ENCODE assay signal across 8 cellular contexts in genomic region chr1:243253927-243254232, GRCh38. TPM values are rescaled to one million over a fixed set of nuclear protein-coding genes. Genes with fewer than 3 reads are reported as not detected.
A peak's percentile ranks its signal among the peaks of the same experiment; 100 is the strongest.
DNase-seq lines count a peak whose midpoint lies in the region; ATAC-seq, FAIRE-seq and TF ChIP-seq lines count a peak whose summit lies in the region.

No MANE protein-coding gene starts in this region.

- H3K27ac ChIP-seq in GM12878 (ENCODE audit: control insufficient read depth, insufficient read depth) (peak overlapping the region; percentile 95), mesenchymal stem cell (ENCODE audit: low read length, poor library complexity, severe bottlenecking) (peak overlapping the region; percentile 86)

- H4K8ac ChIP-seq in mesenchymal stem cell (ENCODE audit: low read length): no peak overlapping the region

- in situ Hi-C loops in HAP-1 (cut with MboI; ENCODE audit: low sequenced_read_pairs): no loop called here
- in situ Hi-C loops in GM12878 (cut with MboI): no loop called here

- H3K4me1 ChIP-seq in HAP-1: peaks cover 28% of the 10 kb centered on the region
- peaks cover 5% of the 10 kb centered on the region; the same call in 1 of the 2 replicates for H3K4me1 ChIP-seq in GM12878 (ENCODE audit: control insufficient read depth, insufficient read depth, low read length)
- peaks cover 3% of the 10 kb centered on the region for H3K4me1 ChIP-seq in mesenchymal stem cell (ENCODE audit: control insufficient read depth, insufficient read depth, low read depth, low read length)

- ATAC-seq in GM12878 (no peak), HG02571 (IDR thresholded peaks at IDR 0.05; ENCODE audit: unreplicated experiment) (no peak)

- no peak overlapping the region for H2AFZ ChIP-seq in GM12878 (ENCODE audit: control insufficient read depth, low read depth, low read length)
- no peak overlapping the region for H2AFZ ChIP-seq in mesenchymal stem cell (ENCODE audit: low read depth, low read length)

- no peak overlapping the region for H3K14ac ChIP-seq in mesenchymal stem cell (ENCODE audit: low read length in 2 of 2)

- intact Hi-C loops in GM12878 (cut with micrococcal nuclease; ENCODE audit: unreplicated experiment): loop anchor here (2.0 kb wide), 1 partner anchor 61 kb away; no protein-coding TSS in a partner anchor

- H3K4ac ChIP-seq in mesenchymal stem cell (ENCODE audit: low read depth in 1 of 2, low read length in 2 of 2): no peak overlapping the region

- no peak for TF ChIP-seq POLR2A in GM12878 (IDR thresholded peaks at IDR 0.05; ENCODE audit: low read depth, low read length)

- H3K79me1 ChIP-seq in mesenchymal stem cell (replicated peaks; ENCODE audit: low read length, poor library complexity, severe bottlenecking): no peaks in the 10 kb centered on the region

- H3K36me3 ChIP-seq in HAP-1 (replicated peaks) (no peaks in the 10 kb centered on the region), GM12878 (ENCODE audit: control insufficient read depth in 2 of 2, insufficient read depth in 2 of 2, low read length in 1 of 2) (no peaks in the 10 kb centered on the region; a peak in 1 of 4 replicates), mesenchymal stem cell (ENCODE audit: control insufficient read depth in 1 of 2, insufficient read depth in 2 of 2, low read depth in 1 of 2, low read length in 2 of 2) (peaks cover 0 to 9% of the 10 kb centered on the region in 2 experiments)

- RAD21 ChIA-PET in GM12878 (lab: Charles Lee; ENCODE audit: unreplicated experiment): interaction anchor here (3.0 kb wide), 1 partner anchor 60 kb away, joined by 39 read pairs; no protein-coding TSS in a partner anchor

- FAIRE-seq in GM12878 (lab: Jason Lieb, UNC): no peak

- TF ChIP-seq EP300 in GM12878 (IDR thresholded peaks at IDR 0.05; ENCODE audit: borderline replicate concordance in 1 of 2, control insufficient read depth in 1 of 2, low read depth in 2 of 2, low read length in 2 of 2): no peak

- no peak overlapping the region for H3K18ac ChIP-seq in mesenchymal stem cell (ENCODE audit: low read depth in 1 of 2, low read length in 2 of 2)

- H3K79me2 ChIP-seq in GM12878 (ENCODE audit: control insufficient read depth, insufficient read depth, low read length): peaks cover 79% of the 10 kb centered on the region

- H2AK5ac ChIP-seq in mesenchymal stem cell (ENCODE audit: low read length, severe bottlenecking): no peak overlapping the region

- CTCF ChIA-PET in GM12878 (lab: Yijun Ruan, JAX): interaction anchor here (1.3 to 1.5 kb wide), 2 partner anchors 12 to 24 kb away, joined by 3 to 4 read pairs; no protein-coding TSS in a partner anchor

- TF ChIP-seq CTCF in AG09309 (IDR thresholded peaks at IDR 0.05; ENCODE audit: control insufficient read depth, insufficient read depth, low read depth, low read length, missing control alignments) (no peak), GM12878 (IDR thresholded peaks at IDR 0.05 in 2 of 3, conservative IDR thresholded peaks at IDR 0.05 in 1 of 3; ENCODE audit: control insufficient read depth in 2 of 3, extremely low read depth in 1 of 3, insufficient read depth in 1 of 3, low read depth in 3 of 3, low read length in 3 of 3) (no peak)

- no peak for DNase-seq in AG09309 (ENCODE audit: low read depth)
- DNase-seq in HAP-1 (ENCODE audit: low spot score in 2 of 2): peak in 1 of 2 experiments; percentile 21
- no peak for DNase-seq in GM12878 (ENCODE audit: low read depth, low spot score)
- DNase-seq in mesenchymal stem cell: no peak
- DNase-seq in SW 1271 (lab: John Stamatoyannopoulos, UW): no peak
- DNase-seq in germinal center (ENCODE audit: low spot score): no peak
- DNase-seq in HuH-7.5 (ENCODE audit: low spot score): no peak

- 1% methylated on average over 4 of the region's 4 CpGs for WGBS in GM12878 (ENCODE audit: insufficient coverage, insufficient replicate concordance, low lambda C conversion rate, missing lambda C conversion rate)
- 1% methylated on average over 4 of the region's 4 CpGs for WGBS in mesenchymal stem cell

- SMC1A ChIA-PET in GM12878 (lab: Charles Lee; ENCODE audit: uncharacterized antibody, unreplicated experiment): interaction anchor here (0.9 to 6.0 kb wide), 7 partner anchors 15 to 60 kb away, joined by 3 to 43 read pairs (median 4); no protein-coding TSS in a partner anchor

- no TSS peak for BruUV-seq in GM12878 (replicated peaks; lab: Mats Ljungman, UMichigan)

- H2BK120ac ChIP-seq in mesenchymal stem cell (ENCODE audit: low read depth, low read length): no peak overlapping the region

- H3K9ac ChIP-seq in GM12878 (ENCODE audit: control insufficient read depth, insufficient read depth, low read length): peak overlapping the region; percentile 54
- H3K9ac ChIP-seq in mesenchymal stem cell (ENCODE audit: low read length): peak overlapping the region; percentile 92

- H4K20me1 ChIP-seq in GM12878 (ENCODE audit: control insufficient read depth, insufficient read depth): no peaks in the 10 kb centered on the region

- H2BK5ac ChIP-seq in mesenchymal stem cell (ENCODE audit: low read depth, low read length, poor library complexity, severe bottlenecking): no peak overlapping the region

- TF ChIP-seq RAD21 in GM12878 (IDR thresholded peaks at IDR 0.05; ENCODE audit: insufficient read depth, low read depth, low read length): no peak

- no peaks in the 10 kb centered on the region for H3K9me3 ChIP-seq in HAP-1
- no peaks in the 10 kb centered on the region for H3K9me3 ChIP-seq in GM12878 (replicated peaks; ENCODE audit: control insufficient read depth, insufficient read depth, low read length)
- H3K9me3 ChIP-seq in mesenchymal stem cell (ENCODE audit: control insufficient read depth, low read length): no peaks in the 10 kb centered on the region

- no peaks in the 10 kb centered on the region for H3K27me3 ChIP-seq in HAP-1 (ENCODE audit: low read depth)
- H3K27me3 ChIP-seq in GM12878 (replicated peaks in 1 of 2; ENCODE audit: control insufficient read depth in 2 of 2, insufficient read depth in 2 of 2, low read length in 1 of 2): no peaks in the 10 kb centered on the region
- H3K27me3 ChIP-seq in mesenchymal stem cell (ENCODE audit: control insufficient read depth in 1 of 2, insufficient read depth in 1 of 2, low read length in 2 of 2): no peaks in the 10 kb centered on the region

- no peak overlapping the region for H3K23ac ChIP-seq in mesenchymal stem cell (ENCODE audit: low read length in 2 of 2)

- no peak overlapping the region for H2BK15ac ChIP-seq in mesenchymal stem cell (ENCODE audit: low read depth, poor library complexity, severe bottlenecking)

- no peak overlapping the region for H2BK12ac ChIP-seq in mesenchymal stem cell (ENCODE audit: low read length in 2 of 2)

- peak overlapping the region; percentile 93 for H3K4me2 ChIP-seq in GM12878 (ENCODE audit: control insufficient read depth, insufficient read depth)
- H3K4me2 ChIP-seq in mesenchymal stem cell (ENCODE audit: low read length, poor library complexity, severe bottlenecking): peak overlapping the region; percentile 93

- no peak overlapping the region for H4K91ac ChIP-seq in mesenchymal stem cell (ENCODE audit: low read length)

- POLR2A ChIA-PET in GM12878 (lab: Charles Lee): interaction anchor here (0.8 to 3.9 kb wide), 3 partner anchors 16 to 60 kb away, joined by 3 to 30 read pairs (median 4); no protein-coding TSS in a partner anchor

- H3K4me3 ChIP-seq in AG09309 (ENCODE audit: control insufficient read depth, low read depth, low read length) (peak overlapping the region; percentile 91), HAP-1 (peak overlapping the region; percentile 87), GM12878 (peak overlapping the region; percentile 92), mesenchymal stem cell (ENCODE audit: insufficient read depth in 1 of 2, low read depth in 1 of 2, low read length in 2 of 2) (peak overlapping the region in 1 of 2 experiments; percentile 95)

TF ChIP-seq in GM12878, 131 proteins besides CTCF, POLR2A, EP300 and RAD21 (continues in another document):
- 0 out of 2 replicates have a peak, but pooled peaks have one; percentile 3 for TF ChIP-seq PML (IDR thresholded peaks at IDR 0.05; ENCODE audit: low read length)

RNA-seq across cellular contexts. Expression of gene CEP170, which starts 1.2 kb away (rescaled TPM):
- total RNA-seq in GM12878 (2013; cell fraction: nucleolus; rRNA removed): 184 and 188 TPM in 2 replicates
- total RNA-seq in GM12878 (2014; rRNA removed): 42.9 and 58.5 TPM in 2 replicates
- total RNA-seq in GM12878 (2014; rRNA removed; fragmentation: Illumina TruSeq; extraction: Trizol): 65.6 and 67.3 TPM in 2 replicates
- total RNA-seq in GM12878 (2021): 49.4 and 56.5 TPM in 2 replicates
- 21.5 TPM for polyA plus RNA-seq in GM12878 (2011; ENCODE audit: low read depth)
- 58.9 and 78.3 TPM in 2 replicates for polyA plus RNA-seq in GM12878 (2011; rRNA removed)
- 26.2 and 27.3 TPM in 2 replicates for polyA plus RNA-seq in GM12878 (2011; cell fraction: cytosol; rRNA removed)
- 51.2 and 55.9 TPM in 2 replicates for polyA plus RNA-seq in GM12878 (2011; cell fraction: nucleus; rRNA removed)
- 25.3 and 26.9 TPM in 2 replicates for polyA plus RNA-seq in GM12878 (2012)
- polyA plus RNA-seq in GM12878 (2014; fragmentation: Illumina TruSeq; extraction: Trizol): 51.3 and 59.7 TPM in 2 replicates
- 10 to 100 TPM; 15.0 to 16.8 TPM for polyA plus RNA-seq in GM12878 (2014; fragmentation: Nextera tagmentation; extraction: Ambion mirVana)
- polyA plus RNA-seq in GM12878 (2014; rRNA removed): 24.6 and 37.5 TPM in 2 replicates
- polyA plus RNA-seq in GM12878 (2016; fragmentation: Nextera tagmentation; extraction: Ambion mirVana): 10 to 100 TPM; 27.0 to 34.4 TPM
- 68.3 and 80.1 TPM in 2 replicates for polyA minus RNA-seq in GM12878 (2011; rRNA and poly(A)+ RNA removed)
- 24.4 and 26.5 TPM in 2 replicates for polyA minus RNA-seq in GM12878 (2011; cell fraction: cytosol; rRNA and poly(A)+ RNA removed)
- 92.7 and 137 TPM in 2 replicates for polyA minus RNA-seq in GM12878 (2011; cell fraction: nucleus; rRNA and poly(A)+ RNA removed)
- 67.0 TPM for polyA plus RNA-seq in mesenchymal stem cell (2013, experiment 1 of 2)
- 67.2 TPM for polyA plus RNA-seq in mesenchymal stem cell (2013, experiment 2 of 2)

RNA-seq across cellular contexts. Expression of gene SDCCAG8, which starts 2.0 kb away (rescaled TPM):
- total RNA-seq in GM12878 (2013; cell fraction: nucleolus; rRNA removed): 95.1 and 111 TPM in 2 replicates
- 17.7 and 18.5 TPM in 2 replicates for total RNA-seq in GM12878 (2014; rRNA removed)
- 21.1 and 23.8 TPM in 2 replicates for total RNA-seq in GM12878 (2014; rRNA removed; fragmentation: Illumina TruSeq; extraction: Trizol)
- 15.0 and 17.5 TPM in 2 replicates for total RNA-seq in GM12878 (2021)
- polyA plus RNA-seq in GM12878 (2011; ENCODE audit: low read depth): 10.5 TPM
- polyA plus RNA-seq in GM12878 (2011; rRNA removed): 23.4 and 40.8 TPM in 2 replicates
- 10.6 and 14.2 TPM in 2 replicates for polyA plus RNA-seq in GM12878 (2011; cell fraction: cytosol; rRNA removed)
- polyA plus RNA-seq in GM12878 (2011; cell fraction: nucleus; rRNA removed): 19.5 and 20.8 TPM in 2 replicates
- polyA plus RNA-seq in GM12878 (2012): 21.3 and 21.5 TPM in 2 replicates
- polyA plus RNA-seq in GM12878 (2014; fragmentation: Illumina TruSeq; extraction: Trizol): 18.4 and 20.1 TPM in 2 replicates
- 10 to 100 TPM; 18.8 to 21.5 TPM for polyA plus RNA-seq in GM12878 (2014; fragmentation: Nextera tagmentation; extraction: Ambion mirVana)
- polyA plus RNA-seq in GM12878 (2014; rRNA removed): 10.2 and 17.9 TPM in 2 replicates
- 10 to 100 TPM; 24.1 to 25.6 TPM for polyA plus RNA-seq in GM12878 (2016; fragmentation: Nextera tagmentation; extraction: Ambion mirVana)
- 22.8 and 40.5 TPM in 2 replicates for polyA minus RNA-seq in GM12878 (2011; rRNA and poly(A)+ RNA removed)
- 7.4 and 10.2 TPM in 2 replicates for polyA minus RNA-seq in GM12878 (2011; cell fraction: cytosol; rRNA and poly(A)+ RNA removed)
- 18.7 and 20.3 TPM in 2 replicates for polyA minus RNA-seq in GM12878 (2011; cell fraction: nucleus; rRNA and poly(A)+ RNA removed)
- 36.2 TPM for polyA plus RNA-seq in mesenchymal stem cell (2013, experiment 1 of 2)
- polyA plus RNA-seq in mesenchymal stem cell (2013, experiment 2 of 2): 35.7 TPM
